Comparison of ENCODE assay signal across 1 cellular context in genomic region chr10:117345143-117345542, GRCh38.
TF ChIP-seq lines count a peak whose summit lies in the region.

No MANE protein-coding gene starts in this region.

TF ChIP-seq in GM23338, 12 proteins besides CTCF, POLR2A, EP300 and RAD21 (continued from another document):
- peak; percentile 54 for TF ChIP-seq ZNF462 (CRISPR knock-in tag; IDR thresholded peaks at IDR 0.05)
